ENCODE assay signal across 19 cellular contexts in genomic region chr14:65351493-65352224, GRCh38.
DNase-seq lines count a peak whose midpoint lies in the region; ATAC-seq and TF ChIP-seq lines count a peak whose summit lies in the region.
"Had no signal": no experiment of that assay in that cellular context is flagged by ENCODE, and none has a peak within 500 bp of the region (broad histone marks: within the 10 kb centered on the region; RNA-seq: fewer than 3 reads in every experiment).

No MANE protein-coding gene starts in this region.

- peak; percentile 36 for ATAC-seq in GM19351 (IDR thresholded peaks at IDR 0.05; ENCODE audit: unreplicated experiment)
- peak; percentile 50 for ATAC-seq in HG02885 (IDR thresholded peaks at IDR 0.05; ENCODE audit: poor library complexity, unreplicated experiment)
- ATAC-seq: activated CD8-positive, alpha-beta T cell treated with anti-CD3 and anti-CD28 coated beads for 36 hours; heart right ventricle; natural killer cell treated with Interleukin-12 subunit alpha and Interleukin-12 subunit beta and Interleukin-15 and Interleukin-18, amount 100 ng/mL, for 72 hours had no signal

- H3K4me3 ChIP-seq in GM06990 (replicated peaks; ENCODE audit: low read depth, low read length) = no peak overlapping the region
- H3K4me3 ChIP-seq: heart right ventricle had no signal

- no peaks in the 10 kb centered on the region for H3K27me3 ChIP-seq in GM06990 (replicated peaks; ENCODE audit: control insufficient read depth, insufficient read depth, low read length)
- H3K27me3 ChIP-seq: heart right ventricle had no signal

- TF ChIP-seq CTCF in GM06990 (IDR thresholded peaks at IDR 0.05; ENCODE audit: insufficient read depth, low read length, poor library complexity, severe bottlenecking) = no peak

- DNase-seq in GM06990 (ENCODE audit: extremely low read depth, insufficient read length) (peak; percentile 43), NCI-H82 treated with DMSO at 0.1 percent for 48 hours (lab: John Stamatoyannopoulos, UW; ENCODE audit: unreplicated experiment) (peak; percentile 50), DMS53 (lab: John Stamatoyannopoulos, UW) (no peak), foreskin melanocyte (no peak), NCI-H2081 (lab: John Stamatoyannopoulos, UW) (no peak), NCI-H146 treated with DMSO at 0.1 percent for 48 hours (lab: John Stamatoyannopoulos, UW; ENCODE audit: unreplicated experiment) (no peak)
- DNase-seq: activated CD8-positive, alpha-beta T cell treated with anti-CD3 and anti-CD28 coated beads for 36 hours; DMS79 treated with DMSO at 0.1 percent for 48 hours; effector CD8-positive, alpha-beta T cell; heart right ventricle; KG1; mammary epithelial cell; NCI-H1105; NCI-H2171 treated with DMSO at 0.1 percent for 48 hours; NCI-H748 treated with DMSO at 0.1 percent for 48 hours; stimulated activated naive CD4-positive, alpha-beta T cell treated with Interleukin-2 at 50 U/mL for 16 hours had no signal

- no peaks in the 10 kb centered on the region; the same call in 1 of the 2 replicates for H3K36me3 ChIP-seq in GM06990 (ENCODE audit: control insufficient read depth, insufficient read depth, low read length)
- H3K36me3 ChIP-seq: heart right ventricle had no signal

Comparison
In these comparisons a context has a peak if more than half of its experiments do, and no peak if none do; other contexts are left out.
1. DNase-seq: peak in GM06990 (single experiment) and NCI-H82 treated with DMSO at 0.1 percent for 48 hours (single experiment); none in DMS53 (single experiment), foreskin melanocyte (single experiment), NCI-H2081 (0 of 2) and NCI-H146 treated with DMSO at 0.1 percent for 48 hours (single experiment).